In genomic region chr4:149985981-149986380, GRCh38 we compare ENCODE assay signal across 18 cellular contexts.
A peak's percentile ranks its signal among the peaks of the same experiment; 100 is the strongest.
DNase-seq lines count a peak whose midpoint lies in the region; ATAC-seq and TF ChIP-seq lines count a peak whose summit lies in the region.
"Had no signal": no experiment of that assay in that cellular context is flagged by ENCODE, and none has a peak within 500 bp of the region (broad histone marks: within the 10 kb centered on the region; RNA-seq: fewer than 3 reads in every experiment).

No MANE protein-coding gene starts in this region.

- no peak overlapping the region for H3K4me3 ChIP-seq in ascending aorta
- H3K4me3 ChIP-seq: SJSA1 had no signal

- H3K9me3 ChIP-seq in ascending aorta = no peaks in the 10 kb centered on the region
- H3K9me3 ChIP-seq: BE2C, SJSA1 had no signal

- H3K4me1 ChIP-seq in ascending aorta = peaks cover 0 to 6% of the 10 kb centered on the region in 2 donors

- no peaks in the 10 kb centered on the region for H3K36me3 Mint-ChIP-seq in activated CD8-positive, alpha-beta T cell treated with anti-CD3 and anti-CD28 coated beads for 36 hours (ENCODE audit: low read depth)
- no peaks in the 10 kb centered on the region for H3K36me3 Mint-ChIP-seq in activated CD8-positive, alpha-beta T cell treated with anti-CD3 and anti-CD28 coated beads, Interleukin-2, amount 10 ng/mL, durations not matched to agents 7 days and 5 days (ENCODE audit: low read depth)
- peaks cover 2% of the 10 kb centered on the region for H3K36me3 Mint-ChIP-seq in T-helper 1 cell treated with Interleukin-12 subunit alpha and Interleukin-12 subunit beta and Interleukin-4 antibody, amounts not matched to agents 30 μg/mL and 1 μg/mL, for 36 hours (ENCODE audit: low read depth)
- H3K36me3 Mint-ChIP-seq in stimulated activated effector memory CD8-positive, alpha-beta T cell treated with anti-CD3 and anti-CD28 coated beads, Interleukin-12 subunit alpha, Interleukin-12 subunit beta, amount 100 ng/mL, for 72 hours = no peaks in the 10 kb centered on the region
- H3K36me3 Mint-ChIP-seq in WTC11 = no peaks in the 10 kb centered on the region

- no peaks in the 10 kb centered on the region for H3K27me3 Mint-ChIP-seq in activated CD8-positive, alpha-beta T cell treated with anti-CD3 and anti-CD28 coated beads for 36 hours
- H3K27me3 Mint-ChIP-seq in activated CD8-positive, alpha-beta T cell treated with anti-CD3 and anti-CD28 coated beads, Interleukin-2, amount 10 ng/mL, durations not matched to agents 7 days and 5 days (ENCODE audit: low read depth) = no peaks in the 10 kb centered on the region
- H3K27me3 Mint-ChIP-seq in T-helper 1 cell treated with Interleukin-12 subunit alpha and Interleukin-12 subunit beta and Interleukin-4 antibody, amounts not matched to agents 30 μg/mL and 1 μg/mL, for 36 hours (ENCODE audit: low read depth) = peaks cover 4% of the 10 kb centered on the region
- H3K27me3 Mint-ChIP-seq in WTC11 (ENCODE audit: low read depth) = no peaks in the 10 kb centered on the region; the same call in 1 of the 2 replicates

- DNase-seq in activated CD8-positive, alpha-beta T cell treated with anti-CD3 and anti-CD28 coated beads for 36 hours = no peak
- no peak for DNase-seq in activated CD8-positive, alpha-beta T cell treated with anti-CD3 and anti-CD28 coated beads, Interleukin-2, amount 10 ng/mL, durations not matched to agents 7 days and 5 days
- DNase-seq in stimulated activated effector memory CD8-positive, alpha-beta T cell treated with anti-CD3 and anti-CD28 coated beads, Interleukin-12 subunit alpha, Interleukin-12 subunit beta, amount 100 ng/mL, for 72 hours (ENCODE audit: low spot score in 2 of 2) = no peak
- no peak for DNase-seq in WTC11 (ENCODE audit: low spot score)
- no peak for DNase-seq in ascending aorta (ENCODE audit: low spot score in 2 of 2)
- DNase-seq: BE2C, EL, GF-D8, Kasumi-1, NCI-H1694, NCI-H2081, NCI-H2171, NCI-H345, NCI-H524, NCI-H82 had no signal

- intact Hi-C loops in activated CD8-positive, alpha-beta T cell treated with anti-CD3 and anti-CD28 coated beads for 36 hours (cut with micrococcal nuclease) = no loop called here
- intact Hi-C loops in ascending aorta (cut with DNase I) = no loop called here

- CTCF ChIA-PET in activated CD8-positive, alpha-beta T cell treated with anti-CD3 and anti-CD28 coated beads for 36 hours (lab: Charles Lee) = interaction anchor here (1.0 to 5.6 kb wide), 2 partner anchors 13 to 258 kb away, joined by 3 to 23 read pairs; no protein-coding TSS in a partner anchor
- CTCF ChIA-PET in activated CD8-positive, alpha-beta T cell treated with anti-CD3 and anti-CD28 coated beads, Interleukin-2, amount 10 ng/mL, durations not matched to agents 7 days and 5 days (lab: Charles Lee) = no interaction called here
- CTCF ChIA-PET in WTC11 (lab: Charles Lee) = no interaction called here

- no peaks in the 10 kb centered on the region for H3K9me3 Mint-ChIP-seq in activated CD8-positive, alpha-beta T cell treated with anti-CD3 and anti-CD28 coated beads for 36 hours
- no peaks in the 10 kb centered on the region for H3K9me3 Mint-ChIP-seq in activated CD8-positive, alpha-beta T cell treated with anti-CD3 and anti-CD28 coated beads, Interleukin-2, amount 10 ng/mL, durations not matched to agents 7 days and 5 days (ENCODE audit: insufficient read depth)
- peaks cover 4% of the 10 kb centered on the region for H3K9me3 Mint-ChIP-seq in T-helper 1 cell treated with Interleukin-12 subunit alpha and Interleukin-12 subunit beta and Interleukin-4 antibody, amounts not matched to agents 30 μg/mL and 1 μg/mL, for 36 hours
- no peaks in the 10 kb centered on the region for H3K9me3 Mint-ChIP-seq in stimulated activated effector memory CD8-positive, alpha-beta T cell treated with anti-CD3 and anti-CD28 coated beads, Interleukin-12 subunit alpha, Interleukin-12 subunit beta, amount 100 ng/mL, for 72 hours
- H3K9me3 Mint-ChIP-seq in WTC11 = no peaks in the 10 kb centered on the region

- H3K27ac Mint-ChIP-seq in activated CD8-positive, alpha-beta T cell treated with anti-CD3 and anti-CD28 coated beads for 36 hours = no peak overlapping the region
- no peak overlapping the region for H3K27ac Mint-ChIP-seq in activated CD8-positive, alpha-beta T cell treated with anti-CD3 and anti-CD28 coated beads, Interleukin-2, amount 10 ng/mL, durations not matched to agents 7 days and 5 days
- H3K27ac Mint-ChIP-seq in T-helper 1 cell treated with Interleukin-12 subunit alpha and Interleukin-12 subunit beta and Interleukin-4 antibody, amounts not matched to agents 30 μg/mL and 1 μg/mL, for 36 hours = peak overlapping the region; percentile 75
- peak overlapping the region; percentile 12 for H3K27ac Mint-ChIP-seq in stimulated activated effector memory CD8-positive, alpha-beta T cell treated with anti-CD3 and anti-CD28 coated beads, Interleukin-12 subunit alpha, Interleukin-12 subunit beta, amount 100 ng/mL, for 72 hours
- H3K27ac Mint-ChIP-seq in WTC11 = no peak overlapping the region

- POLR2A ChIA-PET in activated CD8-positive, alpha-beta T cell treated with anti-CD3 and anti-CD28 coated beads for 36 hours (lab: Charles Lee) = no interaction called here
- POLR2A ChIA-PET in activated CD8-positive, alpha-beta T cell treated with anti-CD3 and anti-CD28 coated beads, Interleukin-2, amount 10 ng/mL, durations not matched to agents 7 days and 5 days (lab: Charles Lee) = no interaction called here
- POLR2A ChIA-PET in WTC11 (lab: Charles Lee) = no interaction called here

- H3K4me3 Mint-ChIP-seq in activated CD8-positive, alpha-beta T cell treated with anti-CD3 and anti-CD28 coated beads for 36 hours = no peak overlapping the region
- H3K4me3 Mint-ChIP-seq in activated CD8-positive, alpha-beta T cell treated with anti-CD3 and anti-CD28 coated beads, Interleukin-2, amount 10 ng/mL, durations not matched to agents 7 days and 5 days = no peak overlapping the region
- H3K4me3 Mint-ChIP-seq in T-helper 1 cell treated with Interleukin-12 subunit alpha and Interleukin-12 subunit beta and Interleukin-4 antibody, amounts not matched to agents 30 μg/mL and 1 μg/mL, for 36 hours = peak overlapping the region; percentile 33
- no peak overlapping the region for H3K4me3 Mint-ChIP-seq in stimulated activated effector memory CD8-positive, alpha-beta T cell treated with anti-CD3 and anti-CD28 coated beads, Interleukin-12 subunit alpha, Interleukin-12 subunit beta, amount 100 ng/mL, for 72 hours
- no peak overlapping the region for H3K4me3 Mint-ChIP-seq in WTC11

- H3K27me3 ChIP-seq in ascending aorta = no peaks in the 10 kb centered on the region
- H3K27me3 ChIP-seq: BE2C, SJSA1 had no signal

- peak; percentile 49 for ATAC-seq in activated CD8-positive, alpha-beta T cell treated with anti-CD3 and anti-CD28 coated beads for 36 hours
- no peak for ATAC-seq in activated CD8-positive, alpha-beta T cell treated with anti-CD3 and anti-CD28 coated beads, Interleukin-2, amount 10 ng/mL, durations not matched to agents 7 days and 5 days
- peak; percentile 78 for ATAC-seq in GM18867 (IDR thresholded peaks at IDR 0.05; ENCODE audit: unreplicated experiment)
- ATAC-seq in stimulated activated effector memory CD8-positive, alpha-beta T cell treated with anti-CD3 and anti-CD28 coated beads, Interleukin-12 subunit alpha, Interleukin-12 subunit beta, amount 100 ng/mL, for 72 hours = peak; percentile 51
- ATAC-seq in WTC11 = no peak

- no peaks in the 10 kb centered on the region for H3K36me3 ChIP-seq in ascending aorta
- H3K36me3 ChIP-seq: BE2C, SJSA1 had no signal

- H3K4me1 Mint-ChIP-seq in activated CD8-positive, alpha-beta T cell treated with anti-CD3 and anti-CD28 coated beads for 36 hours (ENCODE audit: low read depth) = peaks cover 12% of the 10 kb centered on the region
- peaks cover 15% of the 10 kb centered on the region for H3K4me1 Mint-ChIP-seq in activated CD8-positive, alpha-beta T cell treated with anti-CD3 and anti-CD28 coated beads, Interleukin-2, amount 10 ng/mL, durations not matched to agents 7 days and 5 days (ENCODE audit: low read depth)
- H3K4me1 Mint-ChIP-seq in T-helper 1 cell treated with Interleukin-12 subunit alpha and Interleukin-12 subunit beta and Interleukin-4 antibody, amounts not matched to agents 30 μg/mL and 1 μg/mL, for 36 hours (ENCODE audit: low read depth) = peaks cover 29% of the 10 kb centered on the region
- peaks cover 6% of the 10 kb centered on the region for H3K4me1 Mint-ChIP-seq in stimulated activated effector memory CD8-positive, alpha-beta T cell treated with anti-CD3 and anti-CD28 coated beads, Interleukin-12 subunit alpha, Interleukin-12 subunit beta, amount 100 ng/mL, for 72 hours
- peaks cover 14% of the 10 kb centered on the region for H3K4me1 Mint-ChIP-seq in WTC11

- no peak overlapping the region for H3K27ac ChIP-seq in ascending aorta
- H3K27ac ChIP-seq: SJSA1 had no signal

- no peak for TF ChIP-seq CTCF in activated CD8-positive, alpha-beta T cell treated with anti-CD3 and anti-CD28 coated beads for 36 hours (IDR thresholded peaks at IDR 0.05)
- no peak for TF ChIP-seq CTCF in WTC11 (IDR thresholded peaks at IDR 0.05)
- no peak for TF ChIP-seq CTCF in ascending aorta (IDR thresholded peaks at IDR 0.05)

TF ChIP-seq in WTC11, 78 proteins besides CTCF, POLR2A, EP300 and RAD21:
- TF ChIP-seq TEAD4 (CRISPR knock-in tag; IDR thresholded peaks at IDR 0.05) = no peak
- no peak for TF ChIP-seq GTF2I (CRISPR knock-in tag; conservative IDR thresholded peaks at IDR 0.05)
TF ChIP-seq in WTC11: peak in this region for 0.

Comparison
In these comparisons a context has a peak if more than half of its experiments do, and no peak if none do; other contexts are left out.
1. ATAC-seq: peak in activated CD8-positive, alpha-beta T cell treated with anti-CD3 and anti-CD28 coated beads for 36 hours (single experiment), GM18867 (single experiment) and stimulated activated effector memory CD8-positive, alpha-beta T cell treated with anti-CD3 and anti-CD28 coated beads, Interleukin-12 subunit alpha, Interleukin-12 subunit beta, amount 100 ng/mL, for 72 hours (single experiment); none in activated CD8-positive, alpha-beta T cell treated with anti-CD3 and anti-CD28 coated beads, Interleukin-2, amount 10 ng/mL, durations not matched to agents 7 days and 5 days (single experiment) and WTC11 (single experiment).
2. H3K27ac Mint-ChIP-seq: peak in T-helper 1 cell treated with Interleukin-12 subunit alpha and Interleukin-12 subunit beta and Interleukin-4 antibody, amounts not matched to agents 30 μg/mL and 1 μg/mL, for 36 hours (single experiment) and stimulated activated effector memory CD8-positive, alpha-beta T cell treated with anti-CD3 and anti-CD28 coated beads, Interleukin-12 subunit alpha, Interleukin-12 subunit beta, amount 100 ng/mL, for 72 hours (single experiment); none in activated CD8-positive, alpha-beta T cell treated with anti-CD3 and anti-CD28 coated beads for 36 hours (single experiment), activated CD8-positive, alpha-beta T cell treated with anti-CD3 and anti-CD28 coated beads, Interleukin-2, amount 10 ng/mL, durations not matched to agents 7 days and 5 days (single experiment) and WTC11 (single experiment).